35 cellular contexts compared by ENCODE assay signal in genomic region chr11:72646472-72646871, GRCh38. TPM values are rescaled to one million over a fixed set of nuclear protein-coding genes. Genes with fewer than 3 reads are reported as not detected.
"Had no signal": no experiment of that assay in that cellular context is flagged by ENCODE, and none has a peak within 500 bp of the region (broad histone marks: within the 10 kb centered on the region; RNA-seq: fewer than 3 reads in every experiment).

No MANE protein-coding gene starts in this region.

- H3K9me3 ChIP-seq: body of pancreas, esophagus muscularis mucosa, gastrocnemius medialis, heart left ventricle had no signal

- H3K27me3 ChIP-seq: esophagus muscularis mucosa had no signal

- DNase-seq: activated B cell treated with CpG ODN at 0.5 μM for 24 hours; activated CD4-positive, alpha-beta memory T cell treated with anti-CD3 and anti-CD28 coated beads for 36 hours; activated CD4-positive, alpha-beta T cell treated with anti-CD3 and anti-CD28 coated beads, Interleukin-2, amount 10 ng/mL, durations not matched to agents 24 days and 14 days; activated CD8-positive, alpha-beta memory T cell treated with anti-CD3 and anti-CD28 coated beads, Interleukin-2, amount 10 ng/mL, durations not matched to agents 7 days and 5 days; activated CD8-positive, alpha-beta memory T cell treated with anti-CD3 and anti-CD28 coated beads, Interleukin-2, amount 50 U/mL, for 4 hours; activated CD8-positive, alpha-beta T cell treated with anti-CD3 and anti-CD28 coated beads, Interleukin-2, amount 10 ng/mL, durations not matched to agents 7 days and 5 days; activated effector memory CD4-positive, alpha-beta T cell treated with Interleukin-2 at 50 U/mL for 16 hours; activated gamma-delta T cell treated with Interleukin-2 at 50 U/mL for 16 hours; activated naive CD4-positive, alpha-beta T cell treated with anti-CD3 and anti-CD28 coated beads, Interleukin-2, amount 50 U/mL, for 16 hours; activated naive CD4-positive, alpha-beta T cell treated with Interleukin-2 at 50 U/mL for 16 hours; activated T-cell treated with anti-CD3 and anti-CD28 coated beads, Interleukin-2, amount 50 U/mL, for 24 hours; activated T-cell treated with anti-CD3 and anti-CD28 coated beads, Interleukin-2, amount 50 U/mL, for 72 hours; amniotic stem cell; anterior cingulate cortex; body of pancreas; caudate nucleus; cortex of kidney; dermis blood vessel endothelial cell; effector CD4-positive, alpha-beta T cell; effector memory CD8-positive, alpha-beta T cell; erythroblast; foreskin keratinocyte; gastrocnemius medialis; glutamatergic neuron; heart left ventricle; T-helper 1 cell; T-helper 17 cell; T1000; WERI-Rb-1 had no signal

- H3K36me3 Mint-ChIP-seq: activated CD4-positive, alpha-beta memory T cell treated with anti-CD3 and anti-CD28 coated beads for 36 hours; activated CD8-positive, alpha-beta memory T cell treated with anti-CD3 and anti-CD28 coated beads, Interleukin-2, amount 10 ng/mL, durations not matched to agents 7 days and 5 days; activated naive CD8-positive, alpha-beta T cell had no signal

- ATAC-seq: activated CD4-positive, CD25-positive, alpha-beta regulatory T cell treated with anti-CD3 and anti-CD28 coated beads, Interleukin-2, amount 50 U/mL, for 24 hours; activated CD8-positive, alpha-beta memory T cell treated with anti-CD3 and anti-CD28 coated beads, Interleukin-2, amount 10 ng/mL, durations not matched to agents 7 days and 5 days; activated CD8-positive, alpha-beta T cell treated with anti-CD3 and anti-CD28 coated beads, Interleukin-2, amount 10 ng/mL, durations not matched to agents 7 days and 5 days; activated T-cell treated with anti-CD3 and anti-CD28 coated beads, Interleukin-2, amount 50 U/mL, for 72 hours; body of pancreas; effector memory CD8-positive, alpha-beta T cell; foreskin keratinocyte; gastrocnemius medialis; heart left ventricle; T-helper 17 cell had no signal

- H3K9me3 Mint-ChIP-seq: activated B cell treated with CpG ODN at 0.5 μM for 24 hours; activated CD4-positive, alpha-beta memory T cell treated with anti-CD3 and anti-CD28 coated beads for 36 hours; activated CD4-positive, alpha-beta T cell treated with anti-CD3 and anti-CD28 coated beads, Interleukin-2, amount 10 ng/mL, durations not matched to agents 24 days and 14 days; activated T-cell treated with anti-CD3 and anti-CD28 coated beads, Interleukin-2, amount 50 U/mL, for 24 hours; activated T-cell treated with anti-CD3 and anti-CD28 coated beads, Interleukin-2, amount 50 U/mL, for 72 hours; effector memory CD8-positive, alpha-beta T cell; T-helper 2 cell treated with Interferon-gamma antibody and Interleukin-4, amounts not matched to agents 5 μg/mL and 100 μg/mL, for 36 hours had no signal

- H3K36me3 ChIP-seq: esophagus muscularis mucosa, gastrocnemius medialis, heart left ventricle, WERI-Rb-1 had no signal

- H3K4me3 Mint-ChIP-seq: activated B cell treated with CpG ODN at 0.5 μM for 24 hours; activated CD4-positive, alpha-beta memory T cell treated with anti-CD3 and anti-CD28 coated beads for 36 hours; activated CD4-positive, alpha-beta T cell treated with anti-CD3 and anti-CD28 coated beads, Interleukin-2, amount 10 ng/mL, durations not matched to agents 24 days and 14 days; activated CD8-positive, alpha-beta memory T cell treated with anti-CD3 and anti-CD28 coated beads, Interleukin-2, amount 10 ng/mL, durations not matched to agents 7 days and 5 days; activated CD8-positive, alpha-beta T cell treated with anti-CD3 and anti-CD28 coated beads, Interleukin-2, amount 10 ng/mL, durations not matched to agents 7 days and 5 days; activated naive CD8-positive, alpha-beta T cell; activated T-cell treated with anti-CD3 and anti-CD28 coated beads, Interleukin-2, amount 50 U/mL, for 24 hours; activated T-cell treated with anti-CD3 and anti-CD28 coated beads, Interleukin-2, amount 50 U/mL, for 72 hours; effector memory CD8-positive, alpha-beta T cell; T-helper 17 cell; T-helper 2 cell treated with Interferon-gamma antibody and Interleukin-4, amounts not matched to agents 5 μg/mL and 100 μg/mL, for 36 hours had no signal

- H3K4me1 Mint-ChIP-seq: activated B cell treated with CpG ODN at 0.5 μM for 24 hours; activated CD4-positive, alpha-beta T cell treated with anti-CD3 and anti-CD28 coated beads, Interleukin-2, amount 10 ng/mL, durations not matched to agents 24 days and 14 days had no signal

- H3K27me3 Mint-ChIP-seq: activated CD4-positive, alpha-beta memory T cell treated with anti-CD3 and anti-CD28 coated beads for 36 hours; activated naive CD8-positive, alpha-beta T cell; activated T-cell treated with anti-CD3 and anti-CD28 coated beads, Interleukin-2, amount 50 U/mL, for 24 hours; effector memory CD8-positive, alpha-beta T cell had no signal

- H3K27ac ChIP-seq: body of pancreas, esophagus muscularis mucosa, foreskin keratinocyte, gastrocnemius medialis, heart left ventricle, WERI-Rb-1 had no signal

- H3K4me3 ChIP-seq: body of pancreas, esophagus muscularis mucosa, gastrocnemius medialis, heart left ventricle had no signal

- H3K27ac Mint-ChIP-seq: activated B cell treated with CpG ODN at 0.5 μM for 24 hours; activated CD4-positive, alpha-beta memory T cell treated with anti-CD3 and anti-CD28 coated beads for 36 hours; activated CD4-positive, alpha-beta T cell treated with anti-CD3 and anti-CD28 coated beads, Interleukin-2, amount 10 ng/mL, durations not matched to agents 24 days and 14 days; activated CD8-positive, alpha-beta memory T cell treated with anti-CD3 and anti-CD28 coated beads, Interleukin-2, amount 10 ng/mL, durations not matched to agents 7 days and 5 days; activated CD8-positive, alpha-beta T cell treated with anti-CD3 and anti-CD28 coated beads, Interleukin-2, amount 10 ng/mL, durations not matched to agents 7 days and 5 days; activated naive CD8-positive, alpha-beta T cell; activated T-cell treated with anti-CD3 and anti-CD28 coated beads, Interleukin-2, amount 50 U/mL, for 24 hours; activated T-cell treated with anti-CD3 and anti-CD28 coated beads, Interleukin-2, amount 50 U/mL, for 72 hours; effector memory CD8-positive, alpha-beta T cell; T-helper 17 cell; T-helper 2 cell treated with Interferon-gamma antibody and Interleukin-4, amounts not matched to agents 5 μg/mL and 100 μg/mL, for 36 hours had no signal

- FAIRE-seq: colon had no signal

- H3K4me1 ChIP-seq: foreskin keratinocyte had no signal

RNA-seq across cellular contexts. Expression of gene PDE2A, which starts 27.8 kb away (rescaled TPM):
- total RNA-seq: chondrocyte had no signal
